Comparison of ENCODE assay signal across 20 cellular contexts in the genomic region with DNA sequence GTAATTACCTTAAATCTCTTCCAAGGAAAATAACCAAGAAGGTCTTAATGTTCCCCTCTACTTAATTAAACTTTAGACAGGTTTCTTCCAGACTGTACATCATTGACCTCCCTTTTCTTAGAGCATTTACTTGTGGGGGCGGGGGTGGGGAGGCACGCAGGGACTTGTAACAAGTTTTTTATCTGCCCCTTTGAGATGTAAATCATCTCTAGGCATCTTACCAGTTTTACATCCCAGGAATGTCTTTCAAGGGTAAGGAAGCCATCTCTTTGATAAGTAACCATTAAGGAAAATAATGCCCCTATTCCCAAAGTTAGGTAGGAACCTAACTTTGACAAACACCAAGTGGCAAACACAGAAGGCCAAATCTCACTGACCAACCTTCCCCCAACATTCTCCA.
A peak's percentile ranks its signal among the peaks of the same experiment; 100 is the strongest.
DNase-seq lines count a peak whose midpoint lies in the region; ATAC-seq, FAIRE-seq and TF ChIP-seq lines count a peak whose summit lies in the region.
"Had no signal": no experiment of that assay in that cellular context is flagged by ENCODE, and none has a peak within 500 bp of the region (broad histone marks: within the 10 kb centered on the region; RNA-seq: fewer than 3 reads in every experiment).

No MANE protein-coding gene starts in this region.

- WGBS in H9 (ENCODE audit: extremely low coverage, insufficient read length, low lambda C conversion rate): no CpG with 5 or more reads among the region's 2 CpGs
- no CpG with 5 or more reads among the region's 2 CpGs for WGBS in mesendoderm (ENCODE audit: extremely low coverage, insufficient coverage, low lambda C conversion rate)

- H3K23ac ChIP-seq in H9 (ENCODE audit: insufficient read length, low read depth, low read length) (no peak overlapping the region), mesendoderm (ENCODE audit: low read length) (no peak overlapping the region)

- no peak overlapping the region; a peak in 1 of 5 replicates for H3K4me3 Mint-ChIP-seq in H9
- H3K4me3 Mint-ChIP-seq: CD4-positive, alpha-beta memory T cell had no signal

- peaks cover 0 to 3% (median 3%) of the 10 kb centered on the region in 3 experiments; a peak in 2 of 7 replicates for H3K36me3 Mint-ChIP-seq in H9 (ENCODE audit: insufficient read depth in 1 of 3, low read depth in 3 of 3)
- H3K36me3 Mint-ChIP-seq: CD4-positive, alpha-beta memory T cell had no signal

- no peaks in the 10 kb centered on the region for H4K20me1 ChIP-seq in H9 (ENCODE audit: control insufficient read depth, insufficient read depth, insufficient read length)

- no peak for DNase-seq in H9
- peak; percentile 42 for DNase-seq in NT2/D1 (ENCODE audit: low read depth, low spot score)
- peak; percentile 47 for DNase-seq in iPS DF 19.7 (ENCODE audit: low read depth, low spot score)
- peak; percentile 46 for DNase-seq in mesendoderm
- no peak for DNase-seq in RCC 7860 (ENCODE audit: low spot score)
- DNase-seq in hypothalamus (lab: John Stamatoyannopoulos, UW): no peak
- no peak for DNase-seq in activated naive CD4-positive, alpha-beta T cell treated with anti-CD3 and anti-CD28 coated beads, Interleukin-2, amount 50 U/mL, for 16 hours
- DNase-seq: BE2C; CD4-positive, alpha-beta memory T cell; DMS153; DMS79 treated with DMSO at 0.1 percent for 48 hours; EL; GDM1; GOT3; Karpas-422 had no signal

- peaks cover 14% of the 10 kb centered on the region in 2 experiments; a peak in 4 of 5 replicates for H3K9me3 Mint-ChIP-seq in H9

- H3K56ac ChIP-seq in H9 (ENCODE audit: insufficient read length, low read depth, low read length): no peak overlapping the region
- no peak overlapping the region for H3K56ac ChIP-seq in mesendoderm (ENCODE audit: low read length)

- no peak overlapping the region for H3K4ac ChIP-seq in H9 (ENCODE audit: low read depth, low read length)
- no peak overlapping the region for H3K4ac ChIP-seq in mesendoderm (ENCODE audit: low read depth, low read length)

- H2BK120ac ChIP-seq in H9 (ENCODE audit: low read depth, low read length, poor library complexity, severe bottlenecking) (no peak overlapping the region), mesendoderm (ENCODE audit: low read depth, low read length) (no peak overlapping the region)

- H2AK5ac ChIP-seq in H9 (ENCODE audit: insufficient read length, low read length) (no peak overlapping the region), mesendoderm (ENCODE audit: low read length) (no peak overlapping the region)

- no peaks in the 10 kb centered on the region; the same call in 1 of the 2 replicates for H3K27me3 ChIP-seq in H9 (ENCODE audit: insufficient read depth, low read length)
- no peaks in the 10 kb centered on the region for H3K27me3 ChIP-seq in NT2/D1 (ENCODE audit: insufficient read depth, insufficient read length)
- H3K27me3 ChIP-seq in mesendoderm (ENCODE audit: insufficient read depth, low read length, poor library complexity): no peaks in the 10 kb centered on the region
- H3K27me3 ChIP-seq: BE2C had no signal

- FAIRE-seq in RCC 7860 (lab: Jason Lieb, UNC): no peak
- FAIRE-seq: A549, K562 had no signal

- H3K18ac ChIP-seq in H9 (ENCODE audit: insufficient read length, low read depth, low read length) (no peak overlapping the region), mesendoderm (ENCODE audit: low read length) (no peak overlapping the region)

- no peak overlapping the region for H4K8ac ChIP-seq in H9 (replicated peaks; ENCODE audit: insufficient read length, low read depth, low read length)
- H4K8ac ChIP-seq in mesendoderm (ENCODE audit: low read depth, low read length): no peak overlapping the region

- H3K4me1 ChIP-seq in H9 (ENCODE audit: insufficient read depth, low read length) (peaks cover 10% of the 10 kb centered on the region; the same call in 1 of the 2 replicates), NT2/D1 (ENCODE audit: insufficient read depth, insufficient read length) (peaks cover 4% of the 10 kb centered on the region), mesendoderm (ENCODE audit: control insufficient read depth, low read depth, low read length) (peaks cover 3% of the 10 kb centered on the region)
- H3K4me1 ChIP-seq: A549, BE2C had no signal

- H3T11ph ChIP-seq in H9 (ENCODE audit: low read length): no peak overlapping the region

- no peak overlapping the region for H3K9ac ChIP-seq in H9 (ENCODE audit: extremely low read depth, insufficient read length, low read length)
- no peak overlapping the region for H3K9ac ChIP-seq in NT2/D1 (ENCODE audit: insufficient read length, low read depth)
- H3K9ac ChIP-seq in mesendoderm (ENCODE audit: low read length): no peak overlapping the region

- H3K4me3 ChIP-seq in NT2/D1 (ENCODE audit: insufficient read length, low read depth): no peak overlapping the region
- H3K4me3 ChIP-seq in mesendoderm (ENCODE audit: low read length): no peak overlapping the region
- H3K4me3 ChIP-seq: A549, K562 had no signal

- H2BK12ac ChIP-seq in H9 (ENCODE audit: insufficient read length, low read depth, low read length): no peak overlapping the region

- H3K23me2 ChIP-seq in H9 (ENCODE audit: insufficient read length, low read depth, low read length, poor library complexity, severe bottlenecking): no peaks in the 10 kb centered on the region

- no peaks in the 10 kb centered on the region for H3K79me1 ChIP-seq in H9 (ENCODE audit: insufficient read depth, low read depth, low read length, poor library complexity, severe bottlenecking)
- no peaks in the 10 kb centered on the region for H3K79me1 ChIP-seq in mesendoderm (ENCODE audit: low read length)

- no peak overlapping the region for H3K27ac Mint-ChIP-seq in H9
- H3K27ac Mint-ChIP-seq: CD4-positive, alpha-beta memory T cell had no signal

- peaks cover 20% of the 10 kb centered on the region for H3K27me3 Mint-ChIP-seq in H9 (ENCODE audit: low read depth)
- H3K27me3 Mint-ChIP-seq: CD4-positive, alpha-beta memory T cell had no signal

- H3K79me2 ChIP-seq in H9 (ENCODE audit: insufficient read depth, low read length) (no peaks in the 10 kb centered on the region), mesendoderm (ENCODE audit: control insufficient read depth, insufficient read depth, low read length) (no peaks in the 10 kb centered on the region)

- H3K4me2 ChIP-seq in H9 (ENCODE audit: insufficient read depth, insufficient read length, low read length) (peak overlapping the region; percentile 6), mesendoderm (ENCODE audit: low read length) (no peak overlapping the region)
- H3K4me2 ChIP-seq: A549 had no signal

- no peak overlapping the region for H3K14ac ChIP-seq in H9 (ENCODE audit: insufficient read depth, low read length)

- H4K5ac ChIP-seq in H9 (ENCODE audit: insufficient read length, low read depth, low read length): no peak overlapping the region
- H4K5ac ChIP-seq in mesendoderm (ENCODE audit: low read length): no peak overlapping the region

- no peak overlapping the region for H2BK20ac ChIP-seq in H9 (ENCODE audit: low read depth, low read length, poor library complexity, severe bottlenecking)

- no peak for TF ChIP-seq CTCF in H9 (conservative IDR thresholded peaks at IDR 0.05)

- H3K4me1 Mint-ChIP-seq in H9: peaks cover 33 to 38% of the 10 kb centered on the region in 2 experiments
- H3K4me1 Mint-ChIP-seq: CD4-positive, alpha-beta memory T cell had no signal

- H3K36me3 ChIP-seq in NT2/D1 (ENCODE audit: insufficient read depth, insufficient read length, low read length): no peaks in the 10 kb centered on the region
- no peaks in the 10 kb centered on the region for H3K36me3 ChIP-seq in mesendoderm (ENCODE audit: control insufficient read depth, insufficient read depth, low read length)
- H3K36me3 ChIP-seq: BE2C had no signal

- H3K9me3 ChIP-seq in H9 (ENCODE audit: control insufficient read depth, low read depth, low read length) (no peaks in the 10 kb centered on the region), NT2/D1 (ENCODE audit: insufficient read depth, low read length) (no peaks in the 10 kb centered on the region)
- H3K9me3 ChIP-seq: A549, BE2C had no signal

- H3K27ac ChIP-seq in H9 (ENCODE audit: insufficient read length, low read depth, low read length) (no peak overlapping the region), mesendoderm (ENCODE audit: low read depth, low read length) (no peak overlapping the region)
- H3K27ac ChIP-seq: A549, C4-2B had no signal

- no peak overlapping the region for H4K91ac ChIP-seq in H9 (ENCODE audit: insufficient read length, low read depth, low read length)

- H2BK15ac ChIP-seq in H9 (ENCODE audit: low read depth, low read length) (no peak overlapping the region), mesendoderm (replicated peaks; ENCODE audit: low read depth) (no peak overlapping the region)

- H2BK5ac ChIP-seq in H9 (ENCODE audit: insufficient read length, low read length) (no peak overlapping the region), mesendoderm (ENCODE audit: low read length) (no peak overlapping the region)

- H2AFZ ChIP-seq in H9 (ENCODE audit: low read length): no peak overlapping the region

- ATAC-seq in GM21737 (IDR thresholded peaks at IDR 0.05; ENCODE audit: unreplicated experiment): no peak
- ATAC-seq: A549, HCT116, K562 had no signal

Comparison
In these comparisons a context has a peak if more than half of its experiments do, and no peak if none do; other contexts are left out.
1. DNase-seq: peak in NT2/D1 (single experiment), iPS DF 19.7 (single experiment) and mesendoderm (single experiment); none in H9 (single experiment), RCC 7860 (single experiment), hypothalamus (0 of 51) and activated naive CD4-positive, alpha-beta T cell treated with anti-CD3 and anti-CD28 coated beads, Interleukin-2, amount 50 U/mL, for 16 hours (single experiment).